ENCODE assay signal across 16 cellular contexts in the genomic region with DNA sequence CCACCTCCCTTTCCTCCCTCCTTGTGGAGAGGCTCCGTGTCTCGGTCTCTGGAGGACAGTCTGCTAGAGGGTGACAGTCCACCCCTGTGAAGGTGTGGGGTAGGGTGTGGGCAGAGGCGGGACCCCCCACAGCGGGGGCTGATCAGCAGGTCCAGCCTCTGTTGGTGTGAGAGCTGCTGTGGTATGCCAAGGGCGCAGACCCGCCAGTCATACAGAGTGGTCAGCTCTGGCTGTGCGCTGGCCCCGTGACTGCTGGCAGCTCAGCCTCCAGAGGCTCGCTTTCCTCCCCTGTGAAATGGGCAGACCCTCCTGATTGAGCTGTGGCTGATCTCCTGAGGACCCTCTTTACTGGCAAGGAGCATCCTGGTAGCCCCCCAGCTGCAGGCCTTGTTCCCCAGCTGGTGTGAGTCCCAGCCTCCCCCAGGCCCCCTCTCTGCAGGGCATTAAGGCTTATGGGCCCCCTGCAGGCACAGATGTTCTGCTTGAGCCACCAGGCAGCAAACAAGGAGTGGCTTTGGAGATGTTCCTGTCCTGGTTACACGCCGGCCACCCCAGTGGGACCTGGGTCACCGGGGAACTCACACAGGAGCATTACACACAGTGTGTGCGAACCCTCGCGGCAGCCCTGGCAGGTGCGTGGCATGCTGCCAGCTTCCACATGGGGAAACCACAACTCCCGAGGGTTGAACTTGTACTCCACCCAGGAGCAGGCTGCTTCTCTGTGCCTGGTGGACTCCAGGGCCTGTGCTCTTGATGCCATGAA.
"Had no signal": no experiment of that assay in that cellular context is flagged by ENCODE, and none has a peak within 500 bp of the region (broad histone marks: within the 10 kb centered on the region; RNA-seq: fewer than 3 reads in every experiment).

No MANE protein-coding gene starts in this region.

- H3K36me3 ChIP-seq: colonic mucosa, esophagus muscularis mucosa, left ventricle myocardium inferior, suprapubic skin had no signal

- H3K4me3 ChIP-seq: colonic mucosa, esophagus muscularis mucosa, left ventricle myocardium inferior, smooth muscle cell, suprapubic skin had no signal

- H3K4me1 ChIP-seq: colonic mucosa, suprapubic skin had no signal

- H3K9me3 ChIP-seq: colonic mucosa, esophagus muscularis mucosa, left ventricle myocardium inferior, suprapubic skin had no signal

- DNase-seq: activated CD4-positive, alpha-beta T cell treated with anti-CD3 and anti-CD28 coated beads, Interleukin-2, amount 10 ng/mL, durations not matched to agents 7 days and 5 days; activated CD8-positive, alpha-beta memory T cell treated with anti-CD3 and anti-CD28 coated beads, Interleukin-2, amount 50 U/mL, for 48 hours; activated gamma-delta T cell treated with Interleukin-2 at 50 U/mL for 16 hours; amniotic stem cell; central memory CD4-positive, alpha-beta T cell; colonic mucosa; hippocampal formation; left ventricle myocardium inferior; nephron progenitor cell; right cardiac atrium; stimulated activated CD4-positive, alpha-beta T cell treated with anti-CD3 and anti-CD28 coated beads, Interleukin-4, amount 100 ng/mL, for 4 hours; stimulated activated CD8-positive, alpha-beta memory T cell treated with anti-CD3 and anti-CD28 coated beads, Interleukin-4, amount 100 ng/mL, for 48 hours; trophoblast cell had no signal

- H3K27me3 ChIP-seq: colonic mucosa had no signal

- H3K27ac ChIP-seq: colonic mucosa, esophagus muscularis mucosa, left ventricle myocardium inferior, suprapubic skin had no signal
